ENCODE assay signal across 1 cellular context in genomic region chr20:23232679-23233308, GRCh38.
A peak's percentile ranks its signal among the peaks of the same experiment; 100 is the strongest.
TF ChIP-seq lines count a peak whose summit lies in the region.

No MANE protein-coding gene starts in this region.

TF ChIP-seq in HepG2, 621 proteins besides CTCF, POLR2A, EP300 and RAD21 (continued from another document and continues in another):
- TF ChIP-seq, protein P1, sequence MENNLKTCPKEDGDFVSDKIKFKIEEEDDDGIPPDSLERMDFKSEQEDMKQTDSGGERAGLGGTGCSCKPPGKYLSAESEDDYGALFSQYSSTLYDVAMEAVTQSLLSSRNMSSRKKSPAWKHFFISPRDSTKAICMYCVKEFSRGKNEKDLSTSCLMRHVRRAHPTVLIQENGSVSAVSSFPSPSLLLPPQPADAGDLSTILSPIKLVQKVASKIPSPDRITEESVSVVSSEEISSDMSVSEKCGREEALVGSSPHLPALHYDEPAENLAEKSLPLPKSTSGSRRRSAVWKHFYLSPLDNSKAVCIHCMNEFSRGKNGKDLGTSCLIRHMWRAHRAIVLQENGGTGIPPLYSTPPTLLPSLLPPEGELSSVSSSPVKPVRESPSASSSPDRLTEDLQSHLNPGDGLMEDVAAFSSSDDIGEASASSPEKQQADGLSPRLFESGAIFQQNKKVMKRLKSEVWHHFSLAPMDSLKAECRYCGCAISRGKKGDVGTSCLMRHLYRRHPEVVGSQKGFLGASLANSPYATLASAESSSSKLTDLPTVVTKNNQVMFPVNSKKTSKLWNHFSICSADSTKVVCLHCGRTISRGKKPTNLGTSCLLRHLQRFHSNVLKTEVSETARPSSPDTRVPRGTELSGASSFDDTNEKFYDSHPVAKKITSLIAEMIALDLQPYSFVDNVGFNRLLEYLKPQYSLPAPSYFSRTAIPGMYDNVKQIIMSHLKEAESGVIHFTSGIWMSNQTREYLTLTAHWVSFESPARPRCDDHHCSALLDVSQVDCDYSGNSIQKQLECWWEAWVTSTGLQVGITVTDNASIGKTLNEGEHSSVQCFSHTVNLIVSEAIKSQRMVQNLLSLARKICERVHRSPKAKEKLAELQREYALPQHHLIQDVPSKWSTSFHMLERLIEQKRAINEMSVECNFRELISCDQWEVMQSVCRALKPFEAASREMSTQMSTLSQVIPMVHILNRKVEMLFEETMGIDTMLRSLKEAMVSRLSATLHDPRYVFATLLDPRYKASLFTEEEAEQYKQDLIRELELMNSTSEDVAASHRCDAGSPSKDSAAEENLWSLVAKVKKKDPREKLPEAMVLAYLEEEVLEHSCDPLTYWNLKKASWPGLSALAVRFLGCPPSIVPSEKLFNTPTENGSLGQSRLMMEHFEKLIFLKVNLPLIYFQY (CRISPR knock-in tag; IDR thresholded peaks at IDR 0.05; ENCODE audit: borderline replicate concordance), result no peak
- TF ChIP-seq ZNF232 (CRISPR knock-in tag; IDR thresholded peaks at IDR 0.05; ENCODE audit: borderline replicate concordance) (no peak), SOX5 (CRISPR knock-in tag; IDR thresholded peaks at IDR 0.05; ENCODE audit: borderline replicate concordance) (peak; percentile 19; the same call in 1 of the 2 replicates), BRD4 (CRISPR knock-in tag; IDR thresholded peaks at IDR 0.05) (peak; percentile 47; the same call in 1 of the 2 replicates), MTERF4 (CRISPR knock-in tag; IDR thresholded peaks at IDR 0.05) (no peak), KMT2B (CRISPR knock-in tag; IDR thresholded peaks at IDR 0.05) (no peak), TCF7 (IDR thresholded peaks at IDR 0.05; ENCODE audit: low read depth) (peak; percentile 63), E2F2 (CRISPR knock-in tag; IDR thresholded peaks at IDR 0.05; ENCODE audit: borderline replicate concordance) (no peak), KDM3A (CRISPR knock-in tag; IDR thresholded peaks at IDR 0.05; ENCODE audit: low read depth) (no peak), ZNF441 (CRISPR knock-in tag; IDR thresholded peaks at IDR 0.05; ENCODE audit: borderline replicate concordance) (no peak), ZNF501 (CRISPR knock-in tag; IDR thresholded peaks at IDR 0.05) (peak; percentile 41; the same call in 1 of the 2 replicates), ZNF775 (CRISPR knock-in tag; IDR thresholded peaks at IDR 0.05; ENCODE audit: borderline replicate concordance) (no peak), ZNF256 (CRISPR knock-in tag; conservative IDR thresholded peaks at IDR 0.05) (no peak), MXD3 (CRISPR knock-in tag; IDR thresholded peaks at IDR 0.05) (no peak), ZNF556 (CRISPR knock-in tag; IDR thresholded peaks at IDR 0.05; ENCODE audit: borderline replicate concordance) (no peak), KDM2A (CRISPR knock-in tag; IDR thresholded peaks at IDR 0.05; ENCODE audit: borderline replicate concordance, low read depth) (no peak), ZNF225 (CRISPR knock-in tag; IDR thresholded peaks at IDR 0.05) (no peak), ZNF160 (CRISPR knock-in tag; IDR thresholded peaks at IDR 0.05) (no peak), MYNN (CRISPR knock-in tag; IDR thresholded peaks at IDR 0.05; ENCODE audit: low read depth) (no peak), TFDP1 (CRISPR knock-in tag; IDR thresholded peaks at IDR 0.05; ENCODE audit: borderline replicate concordance) (0 out of 2 replicates have a peak, but pooled peaks have one; percentile 36), TCF12 (IDR thresholded peaks at IDR 0.05) (no peak), TCF12 (CRISPR knock-in tag; IDR thresholded peaks at IDR 0.05) (no peak), TBX3 (IDR thresholded peaks at IDR 0.05; ENCODE audit: borderline replicate concordance) (0 out of 2 replicates have a peak, but pooled peaks have one; percentile 32), ZNF382 (CRISPR knock-in tag; IDR thresholded peaks at IDR 0.05; ENCODE audit: borderline replicate concordance) (no peak), FOXP1 (IDR thresholded peaks at IDR 0.05) (no peak), FOXP1 (CRISPR knock-in tag; IDR thresholded peaks at IDR 0.05) (no peak; the same call in 1 of the 2 replicates), THAP11 (CRISPR knock-in tag; IDR thresholded peaks at IDR 0.05) (no peak), PHF8 (CRISPR knock-in tag; IDR thresholded peaks at IDR 0.05) (0 out of 2 replicates have a peak, but pooled peaks have one; percentile 16), FUBP1 (CRISPR knock-in tag; IDR thresholded peaks at IDR 0.05; ENCODE audit: borderline replicate concordance) (no peak)
- TF ChIP-seq, protein P2, sequence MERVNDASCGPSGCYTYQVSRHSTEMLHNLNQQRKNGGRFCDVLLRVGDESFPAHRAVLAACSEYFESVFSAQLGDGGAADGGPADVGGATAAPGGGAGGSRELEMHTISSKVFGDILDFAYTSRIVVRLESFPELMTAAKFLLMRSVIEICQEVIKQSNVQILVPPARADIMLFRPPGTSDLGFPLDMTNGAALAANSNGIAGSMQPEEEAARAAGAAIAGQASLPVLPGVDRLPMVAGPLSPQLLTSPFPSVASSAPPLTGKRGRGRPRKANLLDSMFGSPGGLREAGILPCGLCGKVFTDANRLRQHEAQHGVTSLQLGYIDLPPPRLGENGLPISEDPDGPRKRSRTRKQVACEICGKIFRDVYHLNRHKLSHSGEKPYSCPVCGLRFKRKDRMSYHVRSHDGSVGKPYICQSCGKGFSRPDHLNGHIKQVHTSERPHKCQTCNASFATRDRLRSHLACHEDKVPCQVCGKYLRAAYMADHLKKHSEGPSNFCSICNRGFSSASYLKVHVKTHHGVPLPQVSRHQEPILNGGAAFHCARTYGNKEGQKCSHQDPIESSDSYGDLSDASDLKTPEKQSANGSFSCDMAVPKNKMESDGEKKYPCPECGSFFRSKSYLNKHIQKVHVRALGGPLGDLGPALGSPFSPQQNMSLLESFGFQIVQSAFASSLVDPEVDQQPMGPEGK (CRISPR knock-in tag; IDR thresholded peaks at IDR 0.05), result no peak
- TF ChIP-seq, protein P3, sequence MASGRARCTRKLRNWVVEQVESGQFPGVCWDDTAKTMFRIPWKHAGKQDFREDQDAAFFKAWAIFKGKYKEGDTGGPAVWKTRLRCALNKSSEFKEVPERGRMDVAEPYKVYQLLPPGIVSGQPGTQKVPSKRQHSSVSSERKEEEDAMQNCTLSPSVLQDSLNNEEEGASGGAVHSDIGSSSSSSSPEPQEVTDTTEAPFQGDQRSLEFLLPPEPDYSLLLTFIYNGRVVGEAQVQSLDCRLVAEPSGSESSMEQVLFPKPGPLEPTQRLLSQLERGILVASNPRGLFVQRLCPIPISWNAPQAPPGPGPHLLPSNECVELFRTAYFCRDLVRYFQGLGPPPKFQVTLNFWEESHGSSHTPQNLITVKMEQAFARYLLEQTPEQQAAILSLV (CRISPR knock-in tag; IDR thresholded peaks at IDR 0.05; ENCODE audit: borderline replicate concordance), result no peak
- TF ChIP-seq, protein P4, sequence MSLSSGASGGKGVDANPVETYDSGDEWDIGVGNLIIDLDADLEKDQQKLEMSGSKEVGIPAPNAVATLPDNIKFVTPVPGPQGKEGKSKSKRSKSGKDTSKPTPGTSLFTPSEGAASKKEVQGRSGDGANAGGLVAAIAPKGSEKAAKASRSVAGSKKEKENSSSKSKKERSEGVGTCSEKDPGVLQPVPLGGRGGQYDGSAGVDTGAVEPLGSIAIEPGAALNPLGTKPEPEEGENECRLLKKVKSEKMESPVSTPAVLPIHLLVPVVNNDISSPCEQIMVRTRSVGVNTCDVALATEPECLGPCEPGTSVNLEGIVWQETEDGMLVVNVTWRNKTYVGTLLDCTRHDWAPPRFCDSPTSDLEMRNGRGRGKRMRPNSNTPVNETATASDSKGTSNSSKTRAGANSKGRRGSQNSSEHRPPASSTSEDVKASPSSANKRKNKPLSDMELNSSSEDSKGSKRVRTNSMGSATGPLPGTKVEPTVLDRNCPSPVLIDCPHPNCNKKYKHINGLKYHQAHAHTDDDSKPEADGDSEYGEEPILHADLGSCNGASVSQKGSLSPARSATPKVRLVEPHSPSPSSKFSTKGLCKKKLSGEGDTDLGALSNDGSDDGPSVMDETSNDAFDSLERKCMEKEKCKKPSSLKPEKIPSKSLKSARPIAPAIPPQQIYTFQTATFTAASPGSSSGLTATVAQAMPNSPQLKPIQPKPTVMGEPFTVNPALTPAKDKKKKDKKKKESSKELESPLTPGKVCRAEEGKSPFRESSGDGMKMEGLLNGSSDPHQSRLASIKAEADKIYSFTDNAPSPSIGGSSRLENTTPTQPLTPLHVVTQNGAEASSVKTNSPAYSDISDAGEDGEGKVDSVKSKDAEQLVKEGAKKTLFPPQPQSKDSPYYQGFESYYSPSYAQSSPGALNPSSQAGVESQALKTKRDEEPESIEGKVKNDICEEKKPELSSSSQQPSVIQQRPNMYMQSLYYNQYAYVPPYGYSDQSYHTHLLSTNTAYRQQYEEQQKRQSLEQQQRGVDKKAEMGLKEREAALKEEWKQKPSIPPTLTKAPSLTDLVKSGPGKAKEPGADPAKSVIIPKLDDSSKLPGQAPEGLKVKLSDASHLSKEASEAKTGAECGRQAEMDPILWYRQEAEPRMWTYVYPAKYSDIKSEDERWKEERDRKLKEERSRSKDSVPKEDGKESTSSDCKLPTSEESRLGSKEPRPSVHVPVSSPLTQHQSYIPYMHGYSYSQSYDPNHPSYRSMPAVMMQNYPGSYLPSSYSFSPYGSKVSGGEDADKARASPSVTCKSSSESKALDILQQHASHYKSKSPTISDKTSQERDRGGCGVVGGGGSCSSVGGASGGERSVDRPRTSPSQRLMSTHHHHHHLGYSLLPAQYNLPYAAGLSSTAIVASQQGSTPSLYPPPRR (CRISPR knock-in tag; IDR thresholded peaks at IDR 0.05; ENCODE audit: borderline replicate concordance), result peak; percentile 81; the same call in 1 of the 2 replicates
- TF ChIP-seq, protein P5, sequence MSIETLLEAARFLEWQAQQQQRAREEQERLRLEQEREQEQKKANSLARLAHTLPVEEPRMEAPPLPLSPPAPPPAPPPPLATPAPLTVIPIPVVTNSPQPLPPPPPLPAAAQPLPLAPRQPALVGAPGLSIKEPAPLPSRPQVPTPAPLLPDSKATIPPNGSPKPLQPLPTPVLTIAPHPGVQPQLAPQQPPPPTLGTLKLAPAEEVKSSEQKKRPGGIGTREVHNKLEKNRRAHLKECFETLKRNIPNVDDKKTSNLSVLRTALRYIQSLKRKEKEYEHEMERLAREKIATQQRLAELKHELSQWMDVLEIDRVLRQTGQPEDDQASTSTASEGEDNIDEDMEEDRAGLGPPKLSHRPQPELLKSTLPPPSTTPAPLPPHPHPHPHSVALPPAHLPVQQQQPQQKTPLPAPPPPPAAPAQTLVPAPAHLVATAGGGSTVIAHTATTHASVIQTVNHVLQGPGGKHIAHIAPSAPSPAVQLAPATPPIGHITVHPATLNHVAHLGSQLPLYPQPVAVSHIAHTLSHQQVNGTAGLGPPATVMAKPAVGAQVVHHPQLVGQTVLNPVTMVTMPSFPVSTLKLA (IDR thresholded peaks at IDR 0.05), result no peak
- TF ChIP-seq, protein P6, sequence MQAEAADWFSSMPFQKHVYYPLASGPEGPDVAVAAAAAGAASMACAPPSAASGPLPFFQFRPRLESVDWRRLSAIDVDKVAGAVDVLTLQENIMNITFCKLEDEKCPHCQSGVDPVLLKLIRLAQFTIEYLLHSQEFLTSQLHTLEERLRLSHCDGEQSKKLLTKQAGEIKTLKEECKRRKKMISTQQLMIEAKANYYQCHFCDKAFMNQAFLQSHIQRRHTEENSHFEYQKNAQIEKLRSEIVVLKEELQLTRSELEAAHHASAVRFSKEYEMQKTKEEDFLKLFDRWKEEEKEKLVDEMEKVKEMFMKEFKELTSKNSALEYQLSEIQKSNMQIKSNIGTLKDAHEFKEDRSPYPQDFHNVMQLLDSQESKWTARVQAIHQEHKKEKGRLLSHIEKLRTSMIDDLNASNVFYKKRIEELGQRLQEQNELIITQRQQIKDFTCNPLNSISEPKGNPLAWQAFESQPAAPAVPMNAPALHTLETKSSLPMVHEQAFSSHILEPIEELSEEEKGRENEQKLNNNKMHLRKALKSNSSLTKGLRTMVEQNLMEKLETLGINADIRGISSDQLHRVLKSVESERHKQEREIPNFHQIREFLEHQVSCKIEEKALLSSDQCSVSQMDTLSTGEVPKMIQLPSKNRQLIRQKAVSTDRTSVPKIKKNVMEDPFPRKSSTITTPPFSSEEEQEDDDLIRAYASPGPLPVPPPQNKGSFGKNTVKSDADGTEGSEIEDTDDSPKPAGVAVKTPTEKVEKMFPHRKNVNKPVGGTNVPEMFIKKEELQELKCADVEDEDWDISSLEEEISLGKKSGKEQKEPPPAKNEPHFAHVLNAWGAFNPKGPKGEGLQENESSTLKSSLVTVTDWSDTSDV (CRISPR knock-in tag; IDR thresholded peaks at IDR 0.05), result 0 out of 2 replicates have a peak, but pooled peaks have one; percentile 26
